In genomic region chr2:130372055-130372832, GRCh38 we compare ENCODE assay signal across 8 cellular contexts. TPM values are rescaled to one million over a fixed set of nuclear protein-coding genes. Genes with fewer than 3 reads are reported as not detected.
DNase-seq lines count a peak whose midpoint lies in the region; TF ChIP-seq lines count a peak whose summit lies in the region.

No MANE protein-coding gene starts in this region.

- DNase-seq in GM10266 (ENCODE audit: extremely low spot score), result peak; percentile 87
- DNase-seq in H7, result peak; percentile 97
- peak; percentile 82 for DNase-seq in M059J (ENCODE audit: low read depth)
- peak; percentile 93 for DNase-seq in hepatic stellate cell (ENCODE audit: low spot score)
- peak; percentile 97 for DNase-seq in retina
- no peak for DNase-seq in NCI-H82 (lab: John Stamatoyannopoulos, UW)

- no peaks in the 10 kb centered on the region; the same call in 1 of the 2 replicates for H3K36me3 ChIP-seq in H7 (replicated peaks; ENCODE audit: control insufficient read depth, insufficient read depth, low read length)

- peak; percentile 93 for TF ChIP-seq CTCF in GM10266 (IDR thresholded peaks at IDR 0.05; ENCODE audit: control insufficient read depth, insufficient read depth, low read depth, missing control alignments)

- peak overlapping the region; percentile 87 for H3K4me3 ChIP-seq in H7 (ENCODE audit: insufficient read depth, low read depth, low read length)

- H3K27ac Mint-ChIP-seq in T-helper 1 cell treated with Interleukin-12 subunit alpha and Interleukin-12 subunit beta and Interleukin-4 antibody, amounts not matched to agents 30 μg/mL and 1 μg/mL, for 36 hours, result peak overlapping the region; percentile 97

- peaks cover 29% of the 10 kb centered on the region for H3K36me3 Mint-ChIP-seq in T-helper 1 cell treated with Interleukin-12 subunit alpha and Interleukin-12 subunit beta and Interleukin-4 antibody, amounts not matched to agents 30 μg/mL and 1 μg/mL, for 36 hours (ENCODE audit: low read depth)

- H3K4me1 Mint-ChIP-seq in T-helper 1 cell treated with Interleukin-12 subunit alpha and Interleukin-12 subunit beta and Interleukin-4 antibody, amounts not matched to agents 30 μg/mL and 1 μg/mL, for 36 hours (ENCODE audit: low read depth), result peaks cover 53% of the 10 kb centered on the region

- no peaks in the 10 kb centered on the region for H3K27me3 Mint-ChIP-seq in T-helper 1 cell treated with Interleukin-12 subunit alpha and Interleukin-12 subunit beta and Interleukin-4 antibody, amounts not matched to agents 30 μg/mL and 1 μg/mL, for 36 hours (ENCODE audit: low read depth)

- H3K27me3 ChIP-seq in H7 (ENCODE audit: control insufficient read depth, insufficient read depth, low read length), result no peaks in the 10 kb centered on the region

- H3K9me3 Mint-ChIP-seq in T-helper 1 cell treated with Interleukin-12 subunit alpha and Interleukin-12 subunit beta and Interleukin-4 antibody, amounts not matched to agents 30 μg/mL and 1 μg/mL, for 36 hours, result peaks cover 4% of the 10 kb centered on the region

- peak overlapping the region; percentile 97 for H3K4me3 Mint-ChIP-seq in T-helper 1 cell treated with Interleukin-12 subunit alpha and Interleukin-12 subunit beta and Interleukin-4 antibody, amounts not matched to agents 30 μg/mL and 1 μg/mL, for 36 hours

- peak overlapping the region; percentile 71 for H3K27ac ChIP-seq in angular gyrus (ENCODE audit: low read depth, low read length)

RNA-seq across cellular contexts. Expression of gene PTPN18, which starts 16.4 kb away (rescaled TPM):
- 9.6 and 11.9 TPM in 2 replicates for total RNA-seq in H7 (2014; rRNA removed; shearing (Covaris generic))
- total RNA-seq in M059J (2014; rRNA removed; shearing (Covaris generic)), result 16.5 and 19.0 TPM in 2 replicates

RNA-seq across cellular contexts. Expression of gene IMP4, which starts 29.5 kb away (rescaled TPM):
- total RNA-seq in H7 (2014; rRNA removed; shearing (Covaris generic)), result 84.8 and 91.6 TPM in 2 replicates
- total RNA-seq in M059J (2014; rRNA removed; shearing (Covaris generic)), result 91.1 and 97.3 TPM in 2 replicates
